In the genomic region with DNA sequence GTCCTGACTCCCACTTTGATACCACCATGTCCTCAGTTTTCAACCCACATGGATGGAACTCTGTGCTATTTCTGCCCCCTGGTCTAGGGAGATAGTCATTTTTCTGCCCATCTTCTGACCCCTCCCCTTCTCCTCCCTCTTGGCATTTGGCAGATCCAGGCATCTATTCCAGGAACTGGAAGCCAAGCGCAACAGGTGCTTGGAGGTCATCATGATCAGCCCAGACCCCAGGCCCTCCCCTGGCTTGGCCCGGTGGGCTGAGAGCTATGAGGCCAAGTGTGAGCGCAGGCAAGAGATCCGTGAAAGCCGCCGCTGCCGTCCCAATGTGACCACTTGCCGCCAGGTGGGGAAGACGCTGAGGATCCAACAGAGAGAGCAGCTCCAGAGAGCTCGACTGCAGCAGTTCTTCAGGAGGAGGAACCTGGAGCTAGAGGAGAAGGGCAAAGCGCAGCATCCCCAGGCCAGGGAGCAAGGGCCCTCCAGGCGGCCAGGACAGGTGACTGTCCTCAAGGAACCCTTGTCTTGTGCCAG, we compare ENCODE assay signal across 1 cellular context.
TF ChIP-seq lines count a peak whose summit lies in the region.

No MANE protein-coding gene starts in this region.

TF ChIP-seq in GM23338, 12 proteins besides CTCF, POLR2A, EP300 and RAD21:
- TF ChIP-seq EZH2phosphoT487 (IDR thresholded peaks at IDR 0.05; ENCODE audit: unreplicated experiment) (no peak), CREB1 (CRISPR knock-in tag; IDR thresholded peaks at IDR 0.05; ENCODE audit: low read depth) (no peak)
- TF ChIP-seq, protein P1, sequence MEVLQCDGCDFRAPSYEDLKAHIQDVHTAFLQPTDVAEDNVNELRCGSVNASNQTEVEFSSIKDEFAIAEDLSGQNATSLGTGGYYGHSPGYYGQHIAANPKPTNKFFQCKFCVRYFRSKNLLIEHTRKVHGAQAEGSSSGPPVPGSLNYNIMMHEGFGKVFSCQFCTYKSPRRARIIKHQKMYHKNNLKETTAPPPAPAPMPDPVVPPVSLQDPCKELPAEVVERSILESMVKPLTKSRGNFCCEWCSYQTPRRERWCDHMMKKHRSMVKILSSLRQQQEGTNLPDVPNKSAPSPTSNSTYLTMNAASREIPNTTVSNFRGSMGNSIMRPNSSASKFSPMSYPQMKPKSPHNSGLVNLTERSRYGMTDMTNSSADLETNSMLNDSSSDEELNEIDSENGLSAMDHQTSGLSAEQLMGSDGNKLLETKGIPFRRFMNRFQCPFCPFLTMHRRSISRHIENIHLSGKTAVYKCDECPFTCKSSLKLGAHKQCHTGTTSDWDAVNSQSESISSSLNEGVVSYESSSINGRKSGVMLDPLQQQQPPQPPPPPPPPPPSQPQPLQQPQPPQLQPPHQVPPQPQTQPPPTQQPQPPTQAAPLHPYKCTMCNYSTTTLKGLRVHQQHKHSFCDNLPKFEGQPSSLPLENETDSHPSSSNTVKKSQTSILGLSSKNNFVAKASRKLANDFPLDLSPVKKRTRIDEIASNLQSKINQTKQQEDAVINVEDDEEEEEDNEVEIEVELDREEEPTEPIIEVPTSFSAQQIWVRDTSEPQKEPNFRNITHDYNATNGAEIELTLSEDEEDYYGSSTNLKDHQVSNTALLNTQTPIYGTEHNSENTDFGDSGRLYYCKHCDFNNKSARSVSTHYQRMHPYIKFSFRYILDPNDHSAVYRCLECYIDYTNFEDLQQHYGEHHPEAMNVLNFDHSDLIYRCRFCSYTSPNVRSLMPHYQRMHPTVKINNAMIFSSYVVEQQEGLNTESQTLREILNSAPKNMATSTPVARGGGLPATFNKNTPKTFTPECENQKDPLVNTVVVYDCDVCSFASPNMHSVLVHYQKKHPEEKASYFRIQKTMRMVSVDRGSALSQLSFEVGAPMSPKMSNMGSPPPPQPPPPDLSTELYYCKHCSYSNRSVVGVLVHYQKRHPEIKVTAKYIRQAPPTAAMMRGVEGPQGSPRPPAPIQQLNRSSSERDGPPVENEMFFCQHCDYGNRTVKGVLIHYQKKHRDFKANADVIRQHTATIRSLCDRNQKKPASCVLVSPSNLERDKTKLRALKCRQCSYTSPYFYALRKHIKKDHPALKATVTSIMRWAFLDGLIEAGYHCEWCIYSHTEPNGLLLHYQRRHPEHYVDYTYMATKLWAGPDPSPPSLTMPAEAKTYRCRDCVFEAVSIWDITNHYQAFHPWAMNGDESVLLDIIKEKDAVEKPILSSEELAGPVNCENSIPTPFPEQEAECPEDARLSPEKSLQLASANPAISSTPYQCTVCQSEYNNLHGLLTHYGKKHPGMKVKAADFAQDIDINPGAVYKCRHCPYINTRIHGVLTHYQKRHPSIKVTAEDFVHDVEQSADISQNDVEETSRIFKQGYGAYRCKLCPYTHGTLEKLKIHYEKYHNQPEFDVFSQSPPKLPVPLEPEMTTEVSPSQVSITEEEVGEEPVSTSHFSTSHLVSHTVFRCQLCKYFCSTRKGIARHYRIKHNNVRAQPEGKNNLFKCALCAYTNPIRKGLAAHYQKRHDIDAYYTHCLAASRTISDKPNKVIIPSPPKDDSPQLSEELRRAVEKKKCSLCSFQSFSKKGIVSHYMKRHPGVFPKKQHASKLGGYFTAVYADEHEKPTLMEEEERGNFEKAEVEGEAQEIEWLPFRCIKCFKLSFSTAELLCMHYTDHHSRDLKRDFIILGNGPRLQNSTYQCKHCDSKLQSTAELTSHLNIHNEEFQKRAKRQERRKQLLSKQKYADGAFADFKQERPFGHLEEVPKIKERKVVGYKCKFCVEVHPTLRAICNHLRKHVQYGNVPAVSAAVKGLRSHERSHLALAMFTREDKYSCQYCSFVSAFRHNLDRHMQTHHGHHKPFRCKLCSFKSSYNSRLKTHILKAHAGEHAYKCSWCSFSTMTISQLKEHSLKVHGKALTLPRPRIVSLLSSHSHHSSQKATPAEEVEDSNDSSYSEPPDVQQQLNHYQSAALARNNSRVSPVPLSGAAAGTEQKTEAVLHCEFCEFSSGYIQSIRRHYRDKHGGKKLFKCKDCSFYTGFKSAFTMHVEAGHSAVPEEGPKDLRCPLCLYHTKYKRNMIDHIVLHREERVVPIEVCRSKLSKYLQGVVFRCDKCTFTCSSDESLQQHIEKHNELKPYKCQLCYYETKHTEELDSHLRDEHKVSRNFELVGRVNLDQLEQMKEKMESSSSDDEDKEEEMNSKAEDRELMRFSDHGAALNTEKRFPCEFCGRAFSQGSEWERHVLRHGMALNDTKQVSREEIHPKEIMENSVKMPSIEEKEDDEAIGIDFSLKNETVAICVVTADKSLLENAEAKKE (CRISPR knock-in tag; IDR thresholded peaks at IDR 0.05) = no peak
